Comparison of ENCODE assay signal across 8 cellular contexts in genomic region chr18:7038330-7038846, GRCh38.
DNase-seq lines count a peak whose midpoint lies in the region; ATAC-seq, FAIRE-seq and TF ChIP-seq lines count a peak whose summit lies in the region.

No MANE protein-coding gene starts in this region.

- peak; percentile 99 for ATAC-seq in omental fat pad (ENCODE audit: low FRiP score)
- no peak for ATAC-seq in GM21528 (IDR thresholded peaks at IDR 0.05; ENCODE audit: low FRiP score, unreplicated experiment)
- no peak for ATAC-seq in HG03521 (IDR thresholded peaks at IDR 0.05; ENCODE audit: unreplicated experiment)
- no peak for ATAC-seq in GM18520 (IDR thresholded peaks at IDR 0.05; ENCODE audit: unreplicated experiment)

- DNase-seq in AG09309 (ENCODE audit: low read depth) (peak; percentile 99), HEK293T (ENCODE audit: extremely low spot score) (peak; percentile 65), RCC 7860 (ENCODE audit: low spot score) (peak; percentile 77), fibroblast of gingiva (ENCODE audit: low read depth) (peak; percentile 99), omental fat pad (ENCODE audit: low spot score) (peak; percentile 92)

- TF ChIP-seq CTCF in AG09309 (IDR thresholded peaks at IDR 0.05; ENCODE audit: control insufficient read depth, insufficient read depth, low read depth, low read length, missing control alignments) = peak; percentile 88
- TF ChIP-seq CTCF in omental fat pad (IDR thresholded peaks at IDR 0.05) = peak in 1 of 3 donors; percentile 50

- no peak for FAIRE-seq in RCC 7860 (lab: Jason Lieb, UNC)

- CTCF ChIA-PET in HEK293T (lab: Yijun Ruan, JAX) = interaction anchor here (0.6 to 2.1 kb wide), 8 partner anchors 9 to 587 kb away, joined by 3 to 18 read pairs (median 4); no protein-coding TSS in a partner anchor

- POLR2A ChIA-PET in HEK293T (lab: Yijun Ruan, JAX) = interaction anchor here (1.3 kb wide), 1 partner anchor 134 kb away, joined by 3 read pairs; no protein-coding TSS in a partner anchor

- peak overlapping the region; percentile 25 for H3K4me3 ChIP-seq in AG09309 (ENCODE audit: control insufficient read depth, low read depth, low read length)

TF ChIP-seq in HEK293T, 16 proteins besides CTCF, POLR2A, EP300 and RAD21:
- TF ChIP-seq ZNF384 (IDR thresholded peaks at IDR 0.05) = no peak
- no peak for TF ChIP-seq NFRKB (IDR thresholded peaks at IDR 0.05)
- no peak for TF ChIP-seq ELF4 (IDR thresholded peaks at IDR 0.05)
- TF ChIP-seq TARDBP (IDR thresholded peaks at IDR 0.05) = no peak
- TF ChIP-seq FOXK2 (IDR thresholded peaks at IDR 0.05) = no peak
